In genomic region chr7:127504715-127505114, GRCh38 we compare ENCODE assay signal across 9 cellular contexts.
A peak's percentile ranks its signal among the peaks of the same experiment; 100 is the strongest.
DNase-seq lines count a peak whose midpoint lies in the region; ATAC-seq, FAIRE-seq and TF ChIP-seq lines count a peak whose summit lies in the region.
"Had no signal": no experiment of that assay in that cellular context is flagged by ENCODE, and none has a peak within 500 bp of the region (broad histone marks: within the 10 kb centered on the region; RNA-seq: fewer than 3 reads in every experiment).

No MANE protein-coding gene starts in this region.

- no peaks in the 10 kb centered on the region for H3K9me2 ChIP-seq in PC-3 (replicated peaks; ENCODE audit: low read length)

- H3K9me3 ChIP-seq in breast epithelium (no peaks in the 10 kb centered on the region), PC-3 (ENCODE audit: low read length) (no peaks in the 10 kb centered on the region), pancreas (no peaks in the 10 kb centered on the region)

- TF ChIP-seq POLR2A in breast epithelium (IDR thresholded peaks at IDR 0.05), result no peak

- no peaks in the 10 kb centered on the region for H3K36me3 Mint-ChIP-seq in MCF 10A (ENCODE audit: insufficient read depth, unreplicated experiment)

- no peaks in the 10 kb centered on the region for H3F3A ChIP-seq in PC-3 (ENCODE audit: low read length, unreplicated experiment)

- TF ChIP-seq CTCF in MCF 10A (IDR thresholded peaks at IDR 0.05; ENCODE audit: unreplicated experiment), result no peak
- no peak for TF ChIP-seq CTCF in breast epithelium (IDR thresholded peaks at IDR 0.05)
- peak; percentile 59; the same call in 1 of the 2 replicates for TF ChIP-seq CTCF in PC-3 (conservative IDR thresholded peaks at IDR 0.05; ENCODE audit: low read depth, low read length)
- TF ChIP-seq CTCF in choroid plexus epithelial cell (conservative IDR thresholded peaks at IDR 0.05; ENCODE audit: low read depth, low read length), result peak; percentile 77
- peak in 3 of 4 donors; percentile 15 to 36 (median 22) for TF ChIP-seq CTCF in pancreas (IDR thresholded peaks at IDR 0.05)

- no peak overlapping the region for H3K27ac Mint-ChIP-seq in MCF 10A (ENCODE audit: low read depth, unreplicated experiment)
- H3K27ac Mint-ChIP-seq: nephron had no signal

- DNase-seq in MCF 10A (ENCODE audit: unreplicated experiment) (peak; percentile 16), breast epithelium (ENCODE audit: low spot score in 2 of 2) (no peak), PC-3 (peak; percentile 20), choroid plexus epithelial cell (ENCODE audit: low read depth) (peak; percentile 39), pancreas (peak in 5 of 6 donors; percentile 18 to 65 (median 31)), NCI-H446 treated with DMSO at 0.1 percent for 48 hours (lab: John Stamatoyannopoulos, UW) (no peak)

- POLR2A ChIA-PET in MCF 10A (lab: Yijun Ruan, JAX), result no interaction called here
- POLR2A ChIA-PET in PC-3 (lab: Charles Lee; ENCODE audit: unreplicated experiment), result no interaction called here

- H3K9ac ChIP-seq in PC-3 (ENCODE audit: low read length), result no peak overlapping the region

- H3K4me3 Mint-ChIP-seq in MCF 10A (ENCODE audit: unreplicated experiment), result no peak overlapping the region
- H3K4me3 Mint-ChIP-seq: nephron had no signal

- CTCF ChIA-PET in MCF 10A (lab: Yijun Ruan, JAX), result interaction anchor here (0.6 to 1.0 kb wide), 4 partner anchors 45 to 287 kb away, joined by 3 to 4 read pairs (median 3); no protein-coding TSS in a partner anchor
- CTCF ChIA-PET in PC-3 (lab: Charles Lee), result interaction anchor here (0.7 to 0.8 kb wide), 2 partner anchors 61 to 67 kb away, joined by 3 read pairs; no protein-coding TSS in a partner anchor

- intact Hi-C loops in MCF 10A (cut with micrococcal nuclease) (no loop called here), breast epithelium (cut with DNase I; ENCODE audit: low total_unique reads) (no loop called here), PC-3 (cut with micrococcal nuclease) (no loop called here), pancreas (cut with DNase I) (no loop called here)

- ATAC-seq in PC-3 (peak; percentile 53), pancreas (peak; percentile 40 to 81 (median 66)), HG03460 (IDR thresholded peaks at IDR 0.05; ENCODE audit: unreplicated experiment) (no peak), GM19035 (IDR thresholded peaks at IDR 0.05; ENCODE audit: unreplicated experiment) (no peak)

- no peak overlapping the region for H3K4me3 ChIP-seq in breast epithelium
- no peak overlapping the region for H3K4me3 ChIP-seq in PC-3 (ENCODE audit: low read length)
- no peak overlapping the region for H3K4me3 ChIP-seq in choroid plexus epithelial cell (ENCODE audit: low read depth, low read length)
- no peak overlapping the region for H3K4me3 ChIP-seq in pancreas

- no peaks in the 10 kb centered on the region for H3K36me3 ChIP-seq in breast epithelium
- H3K36me3 ChIP-seq in PC-3 (ENCODE audit: low read depth, low read length), result no peaks in the 10 kb centered on the region
- H3K36me3 ChIP-seq in pancreas, result no peaks in the 10 kb centered on the region

- FAIRE-seq in pancreas (lab: Jason Lieb, UNC), result no peak

- H3K9me3 Mint-ChIP-seq in MCF 10A (ENCODE audit: unreplicated experiment), result no peaks in the 10 kb centered on the region

- H4K20me1 ChIP-seq in PC-3 (ENCODE audit: low read length), result no peaks in the 10 kb centered on the region

- H3K4me1 Mint-ChIP-seq in MCF 10A (ENCODE audit: insufficient read depth, unreplicated experiment), result no peaks in the 10 kb centered on the region
- H3K4me1 Mint-ChIP-seq: nephron had no signal

- no peaks in the 10 kb centered on the region for H3K27me3 ChIP-seq in breast epithelium
- peaks cover 20% of the 10 kb centered on the region for H3K27me3 ChIP-seq in PC-3 (ENCODE audit: low read length)
- H3K27me3 ChIP-seq in pancreas, result no peaks in the 10 kb centered on the region

- H3K4me2 ChIP-seq in PC-3 (ENCODE audit: low read length), result no peak overlapping the region

- H3K4me1 ChIP-seq in breast epithelium (no peaks in the 10 kb centered on the region), PC-3 (ENCODE audit: insufficient read depth, low read length) (no peaks in the 10 kb centered on the region), pancreas (no peaks in the 10 kb centered on the region)

- H3K79me2 ChIP-seq in PC-3 (ENCODE audit: low read length), result no peaks in the 10 kb centered on the region

- H3K27ac ChIP-seq in breast epithelium, result no peak overlapping the region
- no peak overlapping the region for H3K27ac ChIP-seq in PC-3 (ENCODE audit: low read length)
- no peak overlapping the region for H3K27ac ChIP-seq in pancreas

- no TSS peak for BruUV-seq in MCF 10A (replicated peaks; lab: Mats Ljungman, UMichigan)
- BruUV-seq in PC-3 (replicated peaks; lab: Mats Ljungman, UMichigan), result no TSS peak

- WGBS in pancreas, 2 donors, result 38 to 40% methylated on average over 4 of the region's 4 CpGs

- H2AFZ ChIP-seq in PC-3 (ENCODE audit: low read length), result no peak overlapping the region

- H3K27me3 Mint-ChIP-seq in MCF 10A (ENCODE audit: insufficient read depth, unreplicated experiment), result peaks cover 47% of the 10 kb centered on the region

Comparison
In these comparisons a context has a peak if more than half of its experiments do, and no peak if none do; other contexts are left out.
1. DNase-seq: peak in MCF 10A (single experiment), PC-3 (single experiment), choroid plexus epithelial cell (single experiment) and pancreas (5 of 6); none in breast epithelium (0 of 2) and NCI-H446 treated with DMSO at 0.1 percent for 48 hours (single experiment).
2. CTCF ChIP-seq: peak in PC-3 (single experiment), choroid plexus epithelial cell (single experiment) and pancreas (3 of 4); none in MCF 10A (single experiment) and breast epithelium (0 of 3).
3. ATAC-seq: peak in PC-3 (single experiment) and pancreas (4 of 4); none in HG03460 (single experiment) and GM19035 (single experiment).